16 cellular contexts compared by ENCODE assay signal in the genomic region with DNA sequence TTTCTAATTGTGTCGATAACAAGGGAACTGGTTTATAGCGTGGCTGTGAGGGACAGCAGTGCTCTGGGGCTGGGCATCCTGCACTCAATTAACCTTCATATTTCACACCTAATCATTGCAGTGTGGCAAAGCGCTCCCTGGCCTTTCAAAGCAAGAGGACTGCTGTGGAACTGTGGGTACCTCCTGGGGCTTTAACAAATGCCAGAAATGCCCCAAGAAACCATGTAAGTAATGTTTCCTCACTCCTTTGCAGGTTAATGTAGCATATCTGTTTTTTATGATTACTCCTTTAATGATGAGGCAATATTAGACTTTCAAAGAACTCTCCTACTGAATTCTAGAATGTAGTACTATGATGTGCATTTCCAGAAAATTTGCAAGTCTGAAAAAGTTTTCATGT.
A peak's percentile ranks its signal among the peaks of the same experiment; 100 is the strongest.
DNase-seq lines count a peak whose midpoint lies in the region; ATAC-seq and TF ChIP-seq lines count a peak whose summit lies in the region.
"Had no signal": no experiment of that assay in that cellular context is flagged by ENCODE, and none has a peak within 500 bp of the region (broad histone marks: within the 10 kb centered on the region; RNA-seq: fewer than 3 reads in every experiment).

No MANE protein-coding gene starts in this region.

- in situ Hi-C loops in IMR-90 (cut with MboI; ENCODE audit: low sequenced_read_pairs): no loop called here

- DNase-seq in IMR-90: no peak
- DNase-seq in glomerular visceral epithelial cell (ENCODE audit: extremely low spot score): peak; percentile 35
- no peak for DNase-seq in putamen (ENCODE audit: low spot score)
- DNase-seq in A673 (ENCODE audit: low spot score): no peak
- no peak for DNase-seq in thyroid gland
- DNase-seq: GOT3, KBM-7, NCI-H1092, NCI-H1694, NCI-H2107, NCI-H226, NCI-H526 treated with DMSO at 0.1 percent for 48 hours had no signal

- H2BK15ac ChIP-seq in IMR-90 (ENCODE audit: low read depth, low read length): peak overlapping the region; percentile 62; the same call in 1 of the 3 replicates

- BruUV-seq in IMR-90 (replicated peaks; lab: Mats Ljungman, UMichigan) (no TSS peak), A673 (replicated peaks; lab: Mats Ljungman, UMichigan) (no TSS peak)

- peak overlapping the region; percentile 99 for H2BK5ac ChIP-seq in IMR-90 (ENCODE audit: low read depth, low read length, poor library complexity, severe bottlenecking)

- no peak for TF ChIP-seq RAD21 in IMR-90 (IDR thresholded peaks at IDR 0.05; ENCODE audit: low read length)

- H3K9me3 ChIP-seq in IMR-90 (ENCODE audit: control insufficient read depth, insufficient read depth, low read length) (no peaks in the 10 kb centered on the region), skeletal muscle satellite cell (replicated peaks; ENCODE audit: low read length) (no peaks in the 10 kb centered on the region), A673 (ENCODE audit: low read depth, low read length, poor library complexity, severe bottlenecking) (no peaks in the 10 kb centered on the region), thyroid gland (no peaks in the 10 kb centered on the region)
- H3K9me3 ChIP-seq: BLaER1 treated with 17β-estradiol and CSF1 and Interleukin-3, amounts not matched to agents 10 nM and 100 nM had no signal

- dilution Hi-C loops in IMR-90 (cut with HindIII; ENCODE audit: low sequenced_read_pairs, unreplicated experiment): no loop called here

- peaks cover 39 to 69% of the 10 kb centered on the region in 2 experiments for H3K79me1 ChIP-seq in IMR-90 (ENCODE audit: low read depth in 1 of 2, low read length in 2 of 2)

- peak overlapping the region; percentile 13; the same call in 1 of the 2 replicates for H2BK120ac ChIP-seq in IMR-90 (ENCODE audit: low read depth, low read length)

- no CpG with 5 or more reads among the region's 3 CpGs for WGBS in IMR-90 (ENCODE audit: extremely low coverage in 2 of 2, insufficient read length in 1 of 2), 2 experiments
- WGBS in thyroid gland, 2 donors: 90 to 98% methylated on average over 3 of the region's 3 CpGs

- intact Hi-C loops in IMR-90 (cut with micrococcal nuclease): no loop called here
- intact Hi-C loops in A673 (cut with micrococcal nuclease; ENCODE audit: unreplicated experiment): no loop called here
- intact Hi-C loops in thyroid gland (cut with DNase I): no loop called here

- peak overlapping the region in 1 of 2 experiments; percentile 63; a peak in 3 of 4 replicates for H4K8ac ChIP-seq in IMR-90 (ENCODE audit: low read depth in 2 of 2, low read length in 2 of 2)

- H3K9ac ChIP-seq in IMR-90 (ENCODE audit: low read depth, low read length) (no peak overlapping the region), skeletal muscle satellite cell (ENCODE audit: low read depth, low read length) (peak overlapping the region; percentile 68)
- H3K9ac ChIP-seq: BLaER1 treated with 17β-estradiol and CSF1 and Interleukin-3, amounts not matched to agents 10 nM and 100 nM had no signal

- H4K20me1 ChIP-seq in IMR-90 (ENCODE audit: insufficient read depth, low read length): no peaks in the 10 kb centered on the region
- H4K20me1 ChIP-seq: BLaER1 treated with 17β-estradiol and CSF1 and Interleukin-3, amounts not matched to agents 10 nM and 100 nM had no signal

- H3K14ac ChIP-seq in IMR-90 (replicated peaks; ENCODE audit: low read depth, low read length): no peak overlapping the region; the same call in 1 of the 2 replicates

- POLR2A ChIA-PET in IMR-90 (lab: Charles Lee; ENCODE audit: unreplicated experiment): no interaction called here
- POLR2A ChIA-PET in A673 (lab: Charles Lee; ENCODE audit: low non-redundant PET): no interaction called here

- H3K18ac ChIP-seq in IMR-90 (ENCODE audit: low read depth, low read length): peak overlapping the region; percentile 45; the same call in 1 of the 2 replicates

- no peak for TF ChIP-seq CTCF in IMR-90 (conservative IDR thresholded peaks at IDR 0.05; ENCODE audit: low read depth, low read length)
- no peak for TF ChIP-seq CTCF in A673 (conservative IDR thresholded peaks at IDR 0.05; ENCODE audit: low read depth, low read length)
- no peak for TF ChIP-seq CTCF in thyroid gland (IDR thresholded peaks at IDR 0.05)

- H3K36me3 ChIP-seq in ACC112 (ENCODE audit: insufficient read depth, low read length): peaks cover 14% of the 10 kb centered on the region; the same call in 1 of the 2 replicates
- H3K36me3 ChIP-seq in IMR-90 (ENCODE audit: control insufficient read depth, insufficient read depth, low read length): peaks cover 26% of the 10 kb centered on the region
- H3K36me3 ChIP-seq in skeletal muscle satellite cell (ENCODE audit: insufficient read depth, low read length): peaks cover 25% of the 10 kb centered on the region
- H3K36me3 ChIP-seq in A673 (ENCODE audit: insufficient read depth, low read length, poor library complexity, severe bottlenecking): no peaks in the 10 kb centered on the region
- no peaks in the 10 kb centered on the region for H3K36me3 ChIP-seq in thyroid gland
- H3K36me3 ChIP-seq: BLaER1 treated with 17β-estradiol and CSF1 and Interleukin-3, amounts not matched to agents 10 nM and 100 nM had no signal

- H4K5ac ChIP-seq in IMR-90 (ENCODE audit: low read depth, low read length): peak overlapping the region; percentile 66

- no peak for ATAC-seq in IMR-90 (ENCODE audit: low read depth)

- no peak for TF ChIP-seq POLR2A in IMR-90 (IDR thresholded peaks at IDR 0.05; ENCODE audit: low read depth, low read length)
- TF ChIP-seq POLR2A in thyroid gland (IDR thresholded peaks at IDR 0.05): no peak

- no peak overlapping the region for H3K23ac ChIP-seq in IMR-90 (ENCODE audit: low read depth, low read length)

- peak overlapping the region; percentile 11; the same call in 1 of the 2 replicates for H2BK20ac ChIP-seq in IMR-90 (ENCODE audit: low read depth, low read length)

- H2AK5ac ChIP-seq in IMR-90 (ENCODE audit: low read depth, low read length): peak overlapping the region; percentile 42; the same call in 1 of the 2 replicates

- no peak overlapping the region for H3K56ac ChIP-seq in IMR-90 (ENCODE audit: extremely low read depth, insufficient read depth, low read length)

- peak overlapping the region; percentile 99 for H3K27ac ChIP-seq in ACC112 (ENCODE audit: low read depth, low read length)
- peak overlapping the region; percentile 28; the same call in 1 of the 2 replicates for H3K27ac ChIP-seq in IMR-90 (ENCODE audit: insufficient read depth, low read length)
- H3K27ac ChIP-seq in A673 (ENCODE audit: low read depth, low read length, poor library complexity, severe bottlenecking): no peak overlapping the region
- no peak overlapping the region for H3K27ac ChIP-seq in thyroid gland
- H3K27ac ChIP-seq: BLaER1 treated with 17β-estradiol and CSF1 and Interleukin-3, amounts not matched to agents 10 nM and 100 nM; HL-60 had no signal

- H4K91ac ChIP-seq in IMR-90 (ENCODE audit: insufficient read depth, low read depth, low read length): 0 out of 2 replicates have a peak overlapping the region, but pooled peaks have one; percentile 11

- H2AFZ ChIP-seq in ACC112 (ENCODE audit: low read length, unreplicated experiment) (no peak overlapping the region), IMR-90 (replicated peaks; ENCODE audit: low read length, poor library complexity) (no peak overlapping the region)

- H3K4ac ChIP-seq in IMR-90 (ENCODE audit: low read depth, low read length): peak overlapping the region; percentile 17; the same call in 1 of the 2 replicates

- peaks cover 7% of the 10 kb centered on the region for H3K79me2 ChIP-seq in ACC112 (ENCODE audit: control insufficient read depth, insufficient read depth, low read length, unreplicated experiment)

- H3K27me3 ChIP-seq in ACC112 (ENCODE audit: insufficient read depth, low read length) (no peaks in the 10 kb centered on the region), IMR-90 (ENCODE audit: control insufficient read depth, insufficient read depth, low read length) (no peaks in the 10 kb centered on the region), skeletal muscle satellite cell (ENCODE audit: control insufficient read depth, insufficient read depth, low read length) (no peaks in the 10 kb centered on the region), A673 (replicated peaks; ENCODE audit: insufficient read depth, low read depth, low read length, poor library complexity) (no peaks in the 10 kb centered on the region), thyroid gland (no peaks in the 10 kb centered on the region)
- H3K27me3 ChIP-seq: BLaER1 treated with 17β-estradiol and CSF1 and Interleukin-3, amounts not matched to agents 10 nM and 100 nM had no signal

- H3K4me3 ChIP-seq in ACC112 (ENCODE audit: low read depth, low read length): no peak overlapping the region
- no peak overlapping the region for H3K4me3 ChIP-seq in IMR-90 (ENCODE audit: insufficient read depth, low read depth, low read length)
- H3K4me3 ChIP-seq in skeletal muscle satellite cell (ENCODE audit: low read length): no peak overlapping the region
- no peak overlapping the region for H3K4me3 ChIP-seq in A673 (ENCODE audit: low read depth, low read length, poor library complexity, severe bottlenecking)
- H3K4me3 ChIP-seq in thyroid gland (replicated peaks in 1 of 3): no peak overlapping the region
- H3K4me3 ChIP-seq: BLaER1 treated with 17β-estradiol and CSF1 and Interleukin-3, amounts not matched to agents 10 nM and 100 nM had no signal

- H3K4me2 ChIP-seq in IMR-90 (ENCODE audit: low read depth, low read length) (no peak overlapping the region), skeletal muscle satellite cell (ENCODE audit: low read length) (no peak overlapping the region)
- H3K4me2 ChIP-seq: BLaER1 treated with 17β-estradiol and CSF1 and Interleukin-3, amounts not matched to agents 10 nM and 100 nM had no signal

- no peak overlapping the region for H2AK9ac ChIP-seq in IMR-90 (replicated peaks; ENCODE audit: low read depth, low read length, poor library complexity)

- H3K9me1 ChIP-seq in IMR-90 (ENCODE audit: insufficient read depth, low read length): peaks cover 29% of the 10 kb centered on the region

- H3K4me1 ChIP-seq in ACC112 (ENCODE audit: control insufficient read depth, insufficient read depth, low read length, unreplicated experiment) (peaks cover 76% of the 10 kb centered on the region), IMR-90 (ENCODE audit: control insufficient read depth, insufficient read depth, low read length) (peaks cover 34% of the 10 kb centered on the region), skeletal muscle satellite cell (ENCODE audit: control insufficient read depth, insufficient read depth, low read length) (peaks cover 66% of the 10 kb centered on the region), A673 (ENCODE audit: insufficient read depth, low read length, poor library complexity, severe bottlenecking) (no peaks in the 10 kb centered on the region), thyroid gland (peaks cover 3 to 15% of the 10 kb centered on the region in 2 donors)

- CTCF ChIA-PET in IMR-90 (lab: Yijun Ruan, JAX): no interaction called here
- CTCF ChIA-PET in A673 (lab: Charles Lee): no interaction called here

TF ChIP-seq in IMR-90, 13 proteins besides CTCF, POLR2A, EP300 and RAD21:
- TF ChIP-seq BHLHE40 (IDR thresholded peaks at IDR 0.05; ENCODE audit: low read depth, low read length): no peak
- TF ChIP-seq CEBPB (IDR thresholded peaks at IDR 0.05; ENCODE audit: low read depth, low read length): 0 out of 2 replicates have a peak, but pooled peaks have one; percentile 8

Comparison
In these comparisons a context has a peak if more than half of its experiments do, and no peak if none do; other contexts are left out.
1. H3K27ac ChIP-seq: peak in ACC112 (single experiment) and IMR-90 (single experiment); none in A673 (single experiment) and thyroid gland (0 of 3).